ENCODE assay signal across 27 cellular contexts in genomic region chr2:147495741-147496140, GRCh38.
"Had no signal": no experiment of that assay in that cellular context is flagged by ENCODE, and none has a peak within 500 bp of the region (broad histone marks: within the 10 kb centered on the region; RNA-seq: fewer than 3 reads in every experiment).

No MANE protein-coding gene starts in this region.

- H3K4me3 ChIP-seq: body of pancreas, colonic mucosa, left lung, lower lobe of right lung, right lobe of liver, skin epidermis, thoracic aorta had no signal

- H3K9me3 ChIP-seq: body of pancreas, colonic mucosa, left lung, lower lobe of right lung, right lobe of liver, thoracic aorta had no signal

- H3K36me3 Mint-ChIP-seq: activated naive CD4-positive, alpha-beta T cell treated with anti-CD3 and anti-CD28 coated beads, Interleukin-2, amount 50 U/mL, for 24 hours; natural killer cell; WTC11 had no signal

- DNase-seq: activated CD4-positive, alpha-beta T cell treated with anti-CD3 and anti-CD28 coated beads for 1 hour; activated CD8-positive, alpha-beta memory T cell treated with anti-CD3 and anti-CD28 coated beads, Interleukin-2, amount 10 ng/mL, durations not matched to agents 7 days and 5 days; activated CD8-positive, alpha-beta T cell treated with anti-CD3 and anti-CD28 coated beads, Interleukin-2, amount 10 ng/mL, durations not matched to agents 7 days and 5 days; activated naive CD8-positive, alpha-beta T cell treated with anti-CD3 and anti-CD28 coated beads, Interleukin-2, amount 50 U/mL, for 24 hours; activated T-cell treated with anti-CD3 and anti-CD28 coated beads, Interleukin-2, amount 50 U/mL, for 48 hours; body of pancreas; cerebellar nuclear complex; colonic mucosa; effector CD8-positive, alpha-beta T cell; foreskin melanocyte; left lung; lower lobe of right lung; mesenchymal stem cell; natural killer cell; posterior cingulate gyrus; right lobe of liver; stimulated activated CD4-positive, alpha-beta T cell treated with anti-CD3 and anti-CD28 coated beads, Interleukin-12 subunit alpha, Interleukin-12 subunit beta, amount 100 ng/mL, for 4 hours; stimulated activated CD4-positive, alpha-beta T cell treated with anti-CD3 and anti-CD28 coated beads, Interleukin-4, amount 100 ng/mL, for 1 hour; stimulated activated naive CD8-positive, alpha-beta T cell treated with anti-CD3 and anti-CD28 coated beads, Interleukin-15, Interleukin-2, amounts not matched to agents 100 U/mL and 50 U/mL, for 24 hours; T-helper 17 cell; T1000; trophoblast cell had no signal

- H3K4me3 Mint-ChIP-seq: activated CD8-positive, alpha-beta memory T cell treated with anti-CD3 and anti-CD28 coated beads, Interleukin-2, amount 10 ng/mL, durations not matched to agents 7 days and 5 days; activated CD8-positive, alpha-beta T cell treated with anti-CD3 and anti-CD28 coated beads, Interleukin-2, amount 10 ng/mL, durations not matched to agents 7 days and 5 days; activated naive CD4-positive, alpha-beta T cell treated with anti-CD3 and anti-CD28 coated beads, Interleukin-2, amount 50 U/mL, for 24 hours; activated naive CD8-positive, alpha-beta T cell treated with anti-CD3 and anti-CD28 coated beads, Interleukin-2, amount 50 U/mL, for 24 hours; natural killer cell; T-helper 17 cell; WTC11 had no signal

- ATAC-seq: activated CD8-positive, alpha-beta memory T cell treated with anti-CD3 and anti-CD28 coated beads, Interleukin-2, amount 10 ng/mL, durations not matched to agents 7 days and 5 days; activated CD8-positive, alpha-beta T cell treated with anti-CD3 and anti-CD28 coated beads, Interleukin-2, amount 10 ng/mL, durations not matched to agents 7 days and 5 days; activated naive CD8-positive, alpha-beta T cell treated with anti-CD3 and anti-CD28 coated beads, Interleukin-2, amount 50 U/mL, for 24 hours; body of pancreas; left lung; lower lobe of right lung; natural killer cell; right lobe of liver; stimulated activated naive CD8-positive, alpha-beta T cell treated with anti-CD3 and anti-CD28 coated beads, Interleukin-15, Interleukin-2, amounts not matched to agents 100 U/mL and 50 U/mL, for 24 hours; T-helper 17 cell; WTC11 had no signal

- H3K27me3 Mint-ChIP-seq: activated naive CD4-positive, alpha-beta T cell treated with anti-CD3 and anti-CD28 coated beads, Interleukin-2, amount 50 U/mL, for 24 hours; activated naive CD8-positive, alpha-beta T cell treated with anti-CD3 and anti-CD28 coated beads, Interleukin-2, amount 50 U/mL, for 24 hours; T-helper 17 cell had no signal

- H3K27ac Mint-ChIP-seq: activated CD8-positive, alpha-beta memory T cell treated with anti-CD3 and anti-CD28 coated beads, Interleukin-2, amount 10 ng/mL, durations not matched to agents 7 days and 5 days; activated CD8-positive, alpha-beta T cell treated with anti-CD3 and anti-CD28 coated beads, Interleukin-2, amount 10 ng/mL, durations not matched to agents 7 days and 5 days; activated naive CD4-positive, alpha-beta T cell treated with anti-CD3 and anti-CD28 coated beads, Interleukin-2, amount 50 U/mL, for 24 hours; activated naive CD8-positive, alpha-beta T cell treated with anti-CD3 and anti-CD28 coated beads, Interleukin-2, amount 50 U/mL, for 24 hours; activated T-helper 2 cell treated with anti-CD3 and anti-CD28 coated beads, Interferon-gamma antibody, Interleukin-2, Interleukin-4, amounts not matched to agents 10 μg/mL and 5 μg/mL and 100 μg/mL, durations not matched to agents 14 hours and 24 hours and 36 hours; natural killer cell; T-helper 17 cell; WTC11 had no signal

- H3K36me3 ChIP-seq: colonic mucosa, left lung, lower lobe of right lung, right lobe of liver, thoracic aorta had no signal

- H3K4me1 ChIP-seq: body of pancreas, colonic mucosa, left lung, lower lobe of right lung had no signal

- H3K9me3 Mint-ChIP-seq: activated naive CD8-positive, alpha-beta T cell treated with anti-CD3 and anti-CD28 coated beads, Interleukin-2, amount 50 U/mL, for 24 hours; natural killer cell had no signal

- H3K27ac ChIP-seq: body of pancreas, colonic mucosa, left lung, lower lobe of right lung, right lobe of liver, skin epidermis, thoracic aorta had no signal

- H3K27me3 ChIP-seq: body of pancreas, colonic mucosa, left lung, right lobe of liver had no signal
